Comparison of ENCODE assay signal across 9 cellular contexts in the genomic region with DNA sequence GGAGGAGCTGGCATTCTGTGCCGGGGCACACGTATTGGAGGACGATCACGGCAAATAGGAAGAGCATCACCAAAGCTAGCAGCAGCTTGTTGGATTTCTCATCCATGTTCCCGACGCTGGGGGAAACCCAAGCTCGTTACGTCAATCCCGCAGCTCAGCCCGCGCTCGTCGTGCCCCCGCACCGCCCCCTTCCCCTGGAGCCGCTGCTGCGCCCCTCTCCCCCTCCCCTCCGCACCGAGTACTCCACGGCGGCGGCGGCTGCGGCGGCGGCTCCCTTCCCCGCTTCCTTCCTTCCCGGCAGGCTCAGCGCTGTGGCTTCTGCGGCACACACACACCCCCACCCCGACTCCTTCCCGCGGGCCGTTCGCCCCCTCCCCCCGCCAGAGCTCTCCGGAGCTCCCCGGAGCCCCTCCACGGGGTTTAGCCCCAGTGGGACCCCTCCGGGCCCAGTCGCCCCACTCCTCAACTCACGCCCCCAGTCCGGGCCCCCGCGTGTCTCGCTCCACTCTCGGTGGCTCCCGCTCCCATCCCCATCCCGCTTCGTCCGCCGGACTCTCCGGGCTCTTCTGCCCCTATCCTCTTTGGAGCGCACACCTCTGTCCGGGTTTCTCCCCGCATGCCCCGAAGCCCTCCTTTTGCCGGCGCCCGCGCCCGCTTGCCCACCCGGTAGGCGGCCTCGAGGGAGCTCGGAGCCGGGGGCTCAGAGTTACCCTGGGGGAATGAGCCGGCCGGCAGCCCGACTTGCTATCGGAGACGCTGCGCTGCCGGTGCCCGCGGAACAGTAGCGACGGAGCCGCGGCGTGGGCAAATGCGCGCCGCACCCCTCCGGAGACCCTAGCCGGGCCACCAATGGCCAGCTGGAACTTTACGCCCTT. TPM values are rescaled to one million over a fixed set of nuclear protein-coding genes. Genes with fewer than 3 reads are reported as not detected.
DNase-seq lines count a peak whose midpoint lies in the region; ATAC-seq lines count a peak whose summit lies in the region.
"Had no signal": no experiment of that assay in that cellular context is flagged by ENCODE, and none has a peak within 500 bp of the region (broad histone marks: within the 10 kb centered on the region; RNA-seq: fewer than 3 reads in every experiment).

No MANE protein-coding gene starts in this region.

- DNase-seq in activated CD4-positive, alpha-beta memory T cell treated with anti-CD3 and anti-CD28 coated beads for 36 hours, result peak; percentile 26
- DNase-seq in left ventricle myocardium superior (no peak), skeletal muscle cell (ENCODE audit: low read depth) (no peak), middle frontal gyrus (ENCODE audit: extremely low spot score, low spot score) (no peak), kidney glomerular epithelial cell (lab: John Stamatoyannopoulos, UW) (no peak), RKO (ENCODE audit: low spot score) (no peak)

- no peaks in the 10 kb centered on the region for H3K36me3 ChIP-seq in HUES6 (ENCODE audit: control insufficient read depth, insufficient read depth, low read length)

- no peaks in the 10 kb centered on the region for H3K36me3 Mint-ChIP-seq in activated CD4-positive, alpha-beta memory T cell treated with anti-CD3 and anti-CD28 coated beads for 36 hours

- H3K4me3 ChIP-seq in HUES6 (ENCODE audit: low read depth, low read length), result peak overlapping the region; percentile 84
- H3K4me3 ChIP-seq in skeletal muscle cell (ENCODE audit: low read depth, low read length), result peak overlapping the region; percentile 46

- POLR2A ChIA-PET in activated CD4-positive, alpha-beta memory T cell treated with anti-CD3 and anti-CD28 coated beads for 36 hours (lab: Charles Lee), result no interaction called here

- no peaks in the 10 kb centered on the region for H3K9me3 Mint-ChIP-seq in activated CD4-positive, alpha-beta memory T cell treated with anti-CD3 and anti-CD28 coated beads for 36 hours

- H3K4me3 Mint-ChIP-seq in activated CD4-positive, alpha-beta memory T cell treated with anti-CD3 and anti-CD28 coated beads for 36 hours, result peak overlapping the region; percentile 55

- no peaks in the 10 kb centered on the region for H3K9me3 ChIP-seq in HUES6 (ENCODE audit: control insufficient read depth, insufficient read depth, low read depth, low read length)

- H3K27me3 Mint-ChIP-seq in activated CD4-positive, alpha-beta memory T cell treated with anti-CD3 and anti-CD28 coated beads for 36 hours, result peaks cover 35% of the 10 kb centered on the region

- no peak overlapping the region for H3K27ac Mint-ChIP-seq in activated CD4-positive, alpha-beta memory T cell treated with anti-CD3 and anti-CD28 coated beads for 36 hours

- no peak overlapping the region for H3K27ac ChIP-seq in HUES6 (ENCODE audit: low read depth, low read length)
- H3K27ac ChIP-seq: HL-60 had no signal

- CTCF ChIA-PET in activated CD4-positive, alpha-beta memory T cell treated with anti-CD3 and anti-CD28 coated beads for 36 hours (lab: Charles Lee), result interaction anchor here (0.6 to 1.6 kb wide), 2 partner anchors 9 to 1242 kb away, joined by 3 to 5 read pairs; no protein-coding TSS in a partner anchor

- intact Hi-C loops in activated CD4-positive, alpha-beta memory T cell treated with anti-CD3 and anti-CD28 coated beads for 36 hours (cut with micrococcal nuclease), result loop anchor here (10.0 kb wide), 1 partner anchor 213 kb away; no protein-coding TSS in a partner anchor
- intact Hi-C loops in left ventricle myocardium superior (cut with micrococcal nuclease), result no loop called here

- peaks cover 6% of the 10 kb centered on the region for H3K4me1 Mint-ChIP-seq in activated CD4-positive, alpha-beta memory T cell treated with anti-CD3 and anti-CD28 coated beads for 36 hours (ENCODE audit: low read depth)

- H3K9ac ChIP-seq in HUES6 (ENCODE audit: low read length), result peak overlapping the region; percentile 66

- peaks cover 87% of the 10 kb centered on the region for H3K27me3 ChIP-seq in HUES6 (ENCODE audit: control insufficient read depth, insufficient read depth, low read length)

- H3K4me1 ChIP-seq in HUES6 (ENCODE audit: control insufficient read depth, insufficient read depth, low read length), result peaks cover 53% of the 10 kb centered on the region

- peak; percentile 36 for ATAC-seq in left ventricle myocardium superior
- ATAC-seq in HG02981 (IDR thresholded peaks at IDR 0.05; ENCODE audit: unreplicated experiment), result no peak

RNA-seq across cellular contexts. Expression of gene HS6ST2, which starts 1.0 kb away (rescaled TPM):
- total RNA-seq in activated CD4-positive, alpha-beta memory T cell treated with anti-CD3 and anti-CD28 coated beads for 36 hours, result under 1 TPM; 0.75 to 0.81 TPM
- not detected for total RNA-seq in left ventricle myocardium superior
